29 cellular contexts compared by ENCODE assay signal in genomic region chr6:68473433-68474210, GRCh38.
DNase-seq lines count a peak whose midpoint lies in the region; TF ChIP-seq lines count a peak whose summit lies in the region.
"Had no signal": no experiment of that assay in that cellular context is flagged by ENCODE, and none has a peak within 500 bp of the region (broad histone marks: within the 10 kb centered on the region; RNA-seq: fewer than 3 reads in every experiment).

No MANE protein-coding gene starts in this region.

- H3K27ac Mint-ChIP-seq in activated naive CD4-positive, alpha-beta T cell treated with anti-CD3 and anti-CD28 coated beads, Interleukin-2, amount 10 ng/mL, durations not matched to agents 7 days and 5 days = no peak overlapping the region
- no peak overlapping the region for H3K27ac Mint-ChIP-seq in activated CD4-positive, alpha-beta memory T cell treated with anti-CD3 and anti-CD28 coated beads, Interleukin-2, amount 10 ng/mL, durations not matched to agents 7 days and 5 days
- H3K27ac Mint-ChIP-seq: activated T-cell treated with anti-CD3 and anti-CD28 coated beads, Interleukin-2, amount 50 U/mL, for 72 hours; CD4-positive, alpha-beta memory T cell; stimulated activated naive CD8-positive, alpha-beta T cell treated with anti-CD3 and anti-CD28 coated beads, Interleukin-15, Interleukin-2, amounts not matched to agents 100 ng/mL and 50 ng/mL, for 24 hours; WTC11 had no signal

- DNase-seq in DMS 273 (lab: John Stamatoyannopoulos, UW; ENCODE audit: unreplicated experiment) (peak; percentile 13), DMS 273 treated with DMSO at 0.1 percent for 48 hours (lab: John Stamatoyannopoulos, UW) (no peak), SK-N-SH (peak; percentile 28), fibroblast of mammary gland (ENCODE audit: low read depth) (peak; percentile 4), osteoblast (ENCODE audit: insufficient read length, low spot score, missing footprints) (peak; percentile 71), cortex of kidney (lab: John Stamatoyannopoulos, UW) (no peak)
- no peak for DNase-seq in activated naive CD4-positive, alpha-beta T cell treated with anti-CD3 and anti-CD28 coated beads, Interleukin-2, amount 10 ng/mL, durations not matched to agents 7 days and 5 days
- no peak for DNase-seq in activated CD4-positive, alpha-beta memory T cell treated with anti-CD3 and anti-CD28 coated beads, Interleukin-2, amount 10 ng/mL, durations not matched to agents 7 days and 5 days
- DNase-seq: activated naive CD4-positive, alpha-beta T cell; activated T-cell treated with anti-CD3 and anti-CD28 coated beads, Interleukin-2, amount 50 U/mL, for 72 hours; CD4-positive, alpha-beta memory T cell; EL; GM23248; hippocampal formation; left lung; mesendoderm; NCI-H1105; NCI-H2029; NCI-H345; NCI-H82; occipital lobe; T1000 had no signal

- peaks cover 1% of the 10 kb centered on the region for H3K9me3 Mint-ChIP-seq in activated naive CD4-positive, alpha-beta T cell treated with anti-CD3 and anti-CD28 coated beads, Interleukin-2, amount 10 ng/mL, durations not matched to agents 7 days and 5 days
- H3K9me3 Mint-ChIP-seq in activated CD4-positive, alpha-beta memory T cell treated with anti-CD3 and anti-CD28 coated beads, Interleukin-2, amount 10 ng/mL, durations not matched to agents 7 days and 5 days = no peaks in the 10 kb centered on the region
- H3K9me3 Mint-ChIP-seq: WTC11 had no signal

- H3K36me3 ChIP-seq in SK-N-SH (replicated peaks in 1 of 2; ENCODE audit: control insufficient read depth in 1 of 2, insufficient read depth in 2 of 2, low read length in 1 of 2) = no peaks in the 10 kb centered on the region
- H3K36me3 ChIP-seq in osteoblast (ENCODE audit: insufficient read depth, low read length) = no peaks in the 10 kb centered on the region
- H3K36me3 ChIP-seq: cardiac muscle cell, esophagus muscularis mucosa, left lung, thoracic aorta had no signal

- H3K4me2 ChIP-seq in SK-N-SH = no peak overlapping the region
- H3K4me2 ChIP-seq in osteoblast (ENCODE audit: insufficient read depth, low read length) = no peak overlapping the region

- TF ChIP-seq EP300 in SK-N-SH (IDR thresholded peaks at IDR 0.05; ENCODE audit: borderline replicate concordance in 1 of 2, low read depth in 1 of 2, low read length in 1 of 2) = peak in 1 of 2 experiments; percentile 84; a peak in 2 of 4 replicates

- H3K36me3 Mint-ChIP-seq in activated naive CD4-positive, alpha-beta T cell treated with anti-CD3 and anti-CD28 coated beads, Interleukin-2, amount 10 ng/mL, durations not matched to agents 7 days and 5 days = no peaks in the 10 kb centered on the region
- no peaks in the 10 kb centered on the region for H3K36me3 Mint-ChIP-seq in activated CD4-positive, alpha-beta memory T cell treated with anti-CD3 and anti-CD28 coated beads, Interleukin-2, amount 10 ng/mL, durations not matched to agents 7 days and 5 days (ENCODE audit: low read depth)
- H3K36me3 Mint-ChIP-seq: CD4-positive, alpha-beta memory T cell; WTC11 had no signal

- H2AFZ ChIP-seq in SK-N-SH (ENCODE audit: low read depth) = no peak overlapping the region
- no peak overlapping the region for H2AFZ ChIP-seq in osteoblast (ENCODE audit: low read length)
- H2AFZ ChIP-seq: GM23248 had no signal

- TF ChIP-seq CTCF in SK-N-SH (IDR thresholded peaks at IDR 0.05) (no peak), fibroblast of mammary gland (conservative IDR thresholded peaks at IDR 0.05; ENCODE audit: control insufficient read depth, insufficient read depth, low read depth, low read length) (no peak), osteoblast (IDR thresholded peaks at IDR 0.05; ENCODE audit: extremely low read depth, low read depth, low read length) (no peak)

- H3K4me3 Mint-ChIP-seq in activated naive CD4-positive, alpha-beta T cell treated with anti-CD3 and anti-CD28 coated beads, Interleukin-2, amount 10 ng/mL, durations not matched to agents 7 days and 5 days = no peak overlapping the region
- H3K4me3 Mint-ChIP-seq in activated CD4-positive, alpha-beta memory T cell treated with anti-CD3 and anti-CD28 coated beads, Interleukin-2, amount 10 ng/mL, durations not matched to agents 7 days and 5 days = no peak overlapping the region
- H3K4me3 Mint-ChIP-seq: activated T-cell treated with anti-CD3 and anti-CD28 coated beads, Interleukin-2, amount 50 U/mL, for 72 hours; CD4-positive, alpha-beta memory T cell; stimulated activated naive CD8-positive, alpha-beta T cell treated with anti-CD3 and anti-CD28 coated beads, Interleukin-15, Interleukin-2, amounts not matched to agents 100 ng/mL and 50 ng/mL, for 24 hours; WTC11 had no signal

- H4K20me1 ChIP-seq in SK-N-SH (ENCODE audit: insufficient read depth) = no peaks in the 10 kb centered on the region
- H4K20me1 ChIP-seq in osteoblast (ENCODE audit: insufficient read depth, low read length) = no peaks in the 10 kb centered on the region

- H3K27ac ChIP-seq in SK-N-SH (ENCODE audit: low read depth in 2 of 2, low read length in 1 of 2) (peak overlapping the region in 1 of 2 experiments; percentile 98; a peak in 3 of 4 replicates), osteoblast (ENCODE audit: low read depth, low read length) (no peak overlapping the region)
- H3K27ac ChIP-seq: 22Rv1, cardiac muscle cell, coronary artery, esophagus muscularis mucosa, GM23248, left lung, thoracic aorta had no signal

- no peaks in the 10 kb centered on the region for H3K79me2 ChIP-seq in SK-N-SH (ENCODE audit: insufficient read depth)
- no peaks in the 10 kb centered on the region for H3K79me2 ChIP-seq in osteoblast (ENCODE audit: insufficient read depth, low read length)

- H3K9me2 ChIP-seq in SK-N-SH = no peaks in the 10 kb centered on the region

- H3K4me1 ChIP-seq in SK-N-SH (ENCODE audit: control insufficient read depth in 1 of 2, insufficient read depth in 2 of 2, low read depth in 1 of 2, low read length in 1 of 2) (peaks cover 0 to 5% of the 10 kb centered on the region in 2 experiments; a peak in 2 of 4 replicates), osteoblast (ENCODE audit: insufficient read depth, low read length) (no peaks in the 10 kb centered on the region)
- H3K4me1 ChIP-seq: esophagus muscularis mucosa, left lung had no signal

- no peak overlapping the region for H3K9ac ChIP-seq in SK-N-SH
- H3K9ac ChIP-seq: GM23248 had no signal

- no peaks in the 10 kb centered on the region for H3K27me3 Mint-ChIP-seq in activated naive CD4-positive, alpha-beta T cell treated with anti-CD3 and anti-CD28 coated beads, Interleukin-2, amount 10 ng/mL, durations not matched to agents 7 days and 5 days
- H3K27me3 Mint-ChIP-seq in activated CD4-positive, alpha-beta memory T cell treated with anti-CD3 and anti-CD28 coated beads, Interleukin-2, amount 10 ng/mL, durations not matched to agents 7 days and 5 days = no peaks in the 10 kb centered on the region
- H3K27me3 Mint-ChIP-seq: CD4-positive, alpha-beta memory T cell; stimulated activated naive CD8-positive, alpha-beta T cell treated with anti-CD3 and anti-CD28 coated beads, Interleukin-15, Interleukin-2, amounts not matched to agents 100 ng/mL and 50 ng/mL, for 24 hours had no signal

- H3F3A ChIP-seq in SK-N-SH (replicated peaks; ENCODE audit: insufficient read depth) = no peaks in the 10 kb centered on the region

- 11% methylated on average over 5 of the region's 5 CpGs for WGBS in SK-N-SH (ENCODE audit: low lambda C conversion rate)

- no peaks in the 10 kb centered on the region for H3K9me3 ChIP-seq in SK-N-SH
- no peaks in the 10 kb centered on the region for H3K9me3 ChIP-seq in osteoblast (ENCODE audit: low read depth, low read length)
- H3K9me3 ChIP-seq: esophagus muscularis mucosa, left lung, thoracic aorta had no signal

- H3K4me3 ChIP-seq in SK-N-SH (ENCODE audit: low read depth in 2 of 2, low read length in 1 of 2) (no peak overlapping the region), fibroblast of mammary gland (ENCODE audit: control insufficient read depth, low read depth, low read length) (no peak overlapping the region), osteoblast (ENCODE audit: insufficient read depth, low read length) (no peak overlapping the region)
- H3K4me3 ChIP-seq: cardiac muscle cell, coronary artery, esophagus muscularis mucosa, GM23248, left lung, thoracic aorta had no signal

- H3K27me3 ChIP-seq in SK-N-SH (ENCODE audit: insufficient read depth) (no peaks in the 10 kb centered on the region), osteoblast (ENCODE audit: insufficient read depth, low read length) (no peaks in the 10 kb centered on the region)
- H3K27me3 ChIP-seq: cardiac muscle cell, left lung had no signal

- peak; percentile 35 for TF ChIP-seq RAD21 in SK-N-SH (IDR thresholded peaks at IDR 0.05; ENCODE audit: low read length)

- CTCF ChIA-PET in SK-N-SH (lab: Yijun Ruan, JAX) = interaction anchor here (0.6 to 1.3 kb wide), 4 partner anchors 162 to 406 kb away, joined by 3 to 4 read pairs (median 3); no protein-coding TSS in a partner anchor
- CTCF ChIA-PET in activated naive CD4-positive, alpha-beta T cell treated with anti-CD3 and anti-CD28 coated beads, Interleukin-2, amount 10 ng/mL, durations not matched to agents 7 days and 5 days (lab: Charles Lee) = no interaction called here
- CTCF ChIA-PET in activated CD4-positive, alpha-beta memory T cell treated with anti-CD3 and anti-CD28 coated beads, Interleukin-2, amount 10 ng/mL, durations not matched to agents 7 days and 5 days (lab: Charles Lee) = no interaction called here

- POLR2A ChIA-PET in SK-N-SH (lab: Yijun Ruan, JAX) = interaction anchor here (0.6 to 1.1 kb wide), 2 partner anchors 161 to 435 kb away, joined by 3 to 5 read pairs; partner anchors contain the start of gene ADGRB3
- POLR2A ChIA-PET in activated CD4-positive, alpha-beta memory T cell treated with anti-CD3 and anti-CD28 coated beads, Interleukin-2, amount 10 ng/mL, durations not matched to agents 7 days and 5 days (lab: Charles Lee) = no interaction called here

- H3K4me1 Mint-ChIP-seq in activated naive CD4-positive, alpha-beta T cell treated with anti-CD3 and anti-CD28 coated beads, Interleukin-2, amount 10 ng/mL, durations not matched to agents 7 days and 5 days = no peaks in the 10 kb centered on the region
- no peaks in the 10 kb centered on the region for H3K4me1 Mint-ChIP-seq in activated CD4-positive, alpha-beta memory T cell treated with anti-CD3 and anti-CD28 coated beads, Interleukin-2, amount 10 ng/mL, durations not matched to agents 7 days and 5 days
- H3K4me1 Mint-ChIP-seq: CD4-positive, alpha-beta memory T cell had no signal

TF ChIP-seq in SK-N-SH, 30 proteins besides CTCF, POLR2A, EP300 and RAD21:
- peak; percentile 50; the same call in 1 of the 2 replicates for TF ChIP-seq RCOR1 (IDR thresholded peaks at IDR 0.05; ENCODE audit: low read length)
- TF ChIP-seq MEF2A (IDR thresholded peaks at IDR 0.05; ENCODE audit: borderline replicate concordance, low read depth) = no peak
- TF ChIP-seq GATA2 (CRISPR knock-in tag; IDR thresholded peaks at IDR 0.05) = peak; percentile 31; the same call in 1 of the 2 replicates
- 0 out of 2 replicates have a peak, but pooled peaks have one; percentile 18 for TF ChIP-seq MXI1 (IDR thresholded peaks at IDR 0.05; ENCODE audit: low read depth, low read length)
- TF ChIP-seq CHD2 (IDR thresholded peaks at IDR 0.05; ENCODE audit: low read length, partially characterized antibody) = peak; percentile 36

Comparison
In these comparisons a context has a peak if more than half of its experiments do, and no peak if none do; other contexts are left out.
1. DNase-seq: peak in DMS 273 (single experiment), SK-N-SH (single experiment), fibroblast of mammary gland (single experiment) and osteoblast (single experiment); none in DMS 273 treated with DMSO at 0.1 percent for 48 hours (single experiment), activated naive CD4-positive, alpha-beta T cell treated with anti-CD3 and anti-CD28 coated beads, Interleukin-2, amount 10 ng/mL, durations not matched to agents 7 days and 5 days (single experiment), activated CD4-positive, alpha-beta memory T cell treated with anti-CD3 and anti-CD28 coated beads, Interleukin-2, amount 10 ng/mL, durations not matched to agents 7 days and 5 days (single experiment) and cortex of kidney (single experiment).